9 cellular contexts compared by ENCODE assay signal in genomic region chr10:62815373-62816111, GRCh38. TPM values are rescaled to one million over a fixed set of nuclear protein-coding genes. Genes with fewer than 3 reads are reported as not detected.
DNase-seq lines count a peak whose midpoint lies in the region; ATAC-seq and TF ChIP-seq lines count a peak whose summit lies in the region.
"Had no signal": no experiment of that assay in that cellular context is flagged by ENCODE, and none has a peak within 500 bp of the region (broad histone marks: within the 10 kb centered on the region; RNA-seq: fewer than 3 reads in every experiment).

No MANE protein-coding gene starts in this region.

- peak overlapping the region; percentile 68 for H3K4me3 ChIP-seq in AG04450 (ENCODE audit: low read depth, low read length)
- peak overlapping the region; percentile 86 to 88 for H3K4me3 ChIP-seq in ascending aorta

- TF ChIP-seq CTCF in AG04450 (IDR thresholded peaks at IDR 0.05; ENCODE audit: low read depth, low read length) = no peak
- no peak for TF ChIP-seq CTCF in ascending aorta (IDR thresholded peaks at IDR 0.05)

- peaks cover 0 to 5% (median 0%) of the 10 kb centered on the region in 3 donors for H3K36me3 Mint-ChIP-seq in immature natural killer cell

- peak overlapping the region; percentile 93 to 100 (median 98) for H3K4me3 Mint-ChIP-seq in immature natural killer cell

- peaks cover 11 to 30% (median 25%) of the 10 kb centered on the region in 3 donors for H3K27me3 Mint-ChIP-seq in immature natural killer cell (ENCODE audit: low read depth in 3 of 3)

- CTCF ChIA-PET in AG04450 (lab: Charles Lee) = interaction anchor here (1.4 to 4.3 kb wide), 3 partner anchors 203 to 378 kb away, joined by 3 to 102 read pairs (median 38); no protein-coding TSS in a partner anchor

- peak overlapping the region; percentile 95 to 99 (median 97) for H3K27ac Mint-ChIP-seq in immature natural killer cell

- no peaks in the 10 kb centered on the region for H3K36me3 ChIP-seq in ascending aorta

- POLR2A ChIA-PET in AG04450 (lab: Yijun Ruan, JAX) = interaction anchor here (1.3 to 3.2 kb wide), 2 partner anchors 11 to 318 kb away, joined by 5 to 12 read pairs; partner anchors contain the start of genes ADO and NRBF2

- H3K9me3 ChIP-seq in AG04450 (ENCODE audit: control insufficient read depth, insufficient read depth, low read length) (no peaks in the 10 kb centered on the region; the same call in 1 of the 2 replicates), ascending aorta (no peaks in the 10 kb centered on the region)

- H3K27ac ChIP-seq in AG04450 (ENCODE audit: low read depth, low read length) = peak overlapping the region; percentile 39
- H3K27ac ChIP-seq in ascending aorta = peak overlapping the region in 1 of 2 donors; percentile 89

- intact Hi-C loops in ascending aorta (cut with DNase I) = loop anchor here (1.0 to 10.0 kb wide), 12 partner anchors 11 to 1871 kb away; partner anchors contain the start of genes ADO, NRBF2, RHOBTB1 and RTKN2

- ATAC-seq in HG02610 (IDR thresholded peaks at IDR 0.05; ENCODE audit: unreplicated experiment) = no peak

- H3K27me3 ChIP-seq in AG04450 (ENCODE audit: control insufficient read depth, insufficient read depth, low read length) = peaks cover 39% of the 10 kb centered on the region
- H3K27me3 ChIP-seq in ascending aorta = peaks cover 8% of the 10 kb centered on the region

- DNase-seq in AG04450 (ENCODE audit: low read depth, low spot score) (no peak), M059J (ENCODE audit: low read depth) (peak; percentile 7), ascending aorta (ENCODE audit: low spot score in 2 of 2) (no peak), immature natural killer cell (peak; percentile 19 to 30 (median 23)), NCI-H1092 treated with DMSO at 0.1 percent for 48 hours (lab: John Stamatoyannopoulos, UW) (no peak), NCI-H187 (lab: John Stamatoyannopoulos, UW) (no peak)
- DNase-seq in stimulated activated CD4-positive, alpha-beta T cell treated with anti-CD3 and anti-CD28 coated beads, Interleukin-4, amount 100 ng/mL, for 1 hour = peak; percentile 48

- no peaks in the 10 kb centered on the region for H3K9me3 Mint-ChIP-seq in immature natural killer cell

- H3K4me1 Mint-ChIP-seq in immature natural killer cell = peaks cover 54 to 74% of the 10 kb centered on the region in 2 donors

- H3K4me1 ChIP-seq in ascending aorta = peaks cover 22 to 32% of the 10 kb centered on the region in 2 donors

RNA-seq across cellular contexts. Expression of gene EGR2, which starts 0.6 kb away (rescaled TPM):
- polyA plus RNA-seq in AG04450 (2011; rRNA removed) (0.57 and 0.61 TPM in 2 replicates), immature natural killer cell (under 1 TPM; 0.28 to 0.80 (median 0.29) TPM)
- 0.39 and 0.51 TPM in 2 replicates for polyA minus RNA-seq in AG04450 (2011; rRNA and poly(A)+ RNA removed)
- 0.05 TPM in 1 of 2 replicates, not detected in the other for total RNA-seq in M059J (2014; rRNA removed; shearing (Covaris generic))
- 11.9 TPM for total RNA-seq in ascending aorta
- total RNA-seq: dermis microvascular lymphatic vessel endothelial cell had no signal

RNA-seq across cellular contexts. Expression of gene ADO, which starts 11.0 kb away (rescaled TPM):
- 13.3 and 17.8 TPM in 2 replicates for polyA plus RNA-seq in AG04450 (2011; rRNA removed)
- 6.8 and 11.5 TPM in 2 replicates for polyA minus RNA-seq in AG04450 (2011; rRNA and poly(A)+ RNA removed)
- 22.4 and 29.8 TPM in 2 replicates for total RNA-seq in M059J (2014; rRNA removed; shearing (Covaris generic))
- total RNA-seq in ascending aorta = 22.1 TPM
- 1 to 10 TPM; 1.0 to 5.0 (median 2.3) TPM for polyA plus RNA-seq in immature natural killer cell

Comparison
In these comparisons a context has a peak if more than half of its experiments do, and no peak if none do; other contexts are left out.
1. DNase-seq: peak in M059J (single experiment), immature natural killer cell (3 of 3) and stimulated activated CD4-positive, alpha-beta T cell treated with anti-CD3 and anti-CD28 coated beads, Interleukin-4, amount 100 ng/mL, for 1 hour (single experiment); none in AG04450 (single experiment), ascending aorta (0 of 2), NCI-H1092 treated with DMSO at 0.1 percent for 48 hours (single experiment) and NCI-H187 (0 of 2).
2. RNA of gene EGR2, which starts 0.6 kb away (total RNA-seq): 11.9 TPM in ascending aorta (single experiment); 0.05 TPM in M059J; every median in the first group is over 10 times any median in the second.